ENCODE assay signal across 24 cellular contexts in the genomic region with DNA sequence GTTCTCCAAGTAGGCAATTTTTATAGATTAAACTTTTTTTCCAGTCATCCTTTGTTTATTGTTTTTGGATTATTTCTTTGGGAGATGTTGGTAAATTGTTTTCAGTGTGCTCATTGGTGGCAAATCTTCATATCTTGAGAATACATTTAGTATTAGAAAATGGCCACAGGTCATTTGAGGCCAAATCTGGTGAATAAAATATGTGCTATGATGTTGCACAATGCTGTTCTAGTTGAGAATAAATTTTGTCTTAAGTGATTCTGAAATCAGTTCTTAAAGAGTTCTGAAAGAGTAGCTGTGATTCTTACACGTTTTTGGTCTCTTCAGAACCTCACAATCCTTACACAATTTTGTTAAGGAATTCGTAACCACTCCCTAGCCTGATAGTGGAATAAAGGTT. TPM values are rescaled to one million over a fixed set of nuclear protein-coding genes. Genes with fewer than 3 reads are reported as not detected.
A peak's percentile ranks its signal among the peaks of the same experiment; 100 is the strongest.
DNase-seq lines count a peak whose midpoint lies in the region; ATAC-seq, FAIRE-seq and TF ChIP-seq lines count a peak whose summit lies in the region.
"Had no signal": no experiment of that assay in that cellular context is flagged by ENCODE, and none has a peak within 500 bp of the region (broad histone marks: within the 10 kb centered on the region; RNA-seq: fewer than 3 reads in every experiment).

No MANE protein-coding gene starts in this region.

- H3K27me3 ChIP-seq in GM23248 (replicated peaks; ENCODE audit: insufficient read depth) (no peaks in the 10 kb centered on the region), HepG2 (ENCODE audit: control insufficient read depth in 1 of 2, insufficient read depth in 2 of 2, low read length in 2 of 2) (no peaks in the 10 kb centered on the region)
- H3K27me3 ChIP-seq: BE2C had no signal

- H3K79me2 ChIP-seq in GM23248 (ENCODE audit: insufficient read depth) (no peaks in the 10 kb centered on the region), HepG2 (ENCODE audit: insufficient read depth, low read length) (no peaks in the 10 kb centered on the region)

- no peaks in the 10 kb centered on the region for H3K27me3 Mint-ChIP-seq in activated CD8-positive, alpha-beta T cell treated with anti-CD3 and anti-CD28 coated beads, Interleukin-2, amount 10 ng/mL, durations not matched to agents 7 days and 5 days (ENCODE audit: low read depth)

- no peak for TF ChIP-seq POLR2A in HepG2 (IDR thresholded peaks at IDR 0.05; ENCODE audit: insufficient read depth in 1 of 2, low read depth in 2 of 2, low read length in 2 of 2)

- no peaks in the 10 kb centered on the region for H3K9me3 Mint-ChIP-seq in activated CD8-positive, alpha-beta T cell treated with anti-CD3 and anti-CD28 coated beads, Interleukin-2, amount 10 ng/mL, durations not matched to agents 7 days and 5 days (ENCODE audit: insufficient read depth)

- H2AFZ ChIP-seq in GM23248 (no peak overlapping the region), HepG2 (ENCODE audit: low read length) (no peak overlapping the region)

- no peak overlapping the region for H3K27ac ChIP-seq in GM23248
- H3K27ac ChIP-seq in HepG2 (ENCODE audit: extremely low read length, insufficient read depth, low read length): no peak overlapping the region
- H3K27ac ChIP-seq: KMS-11 had no signal

- TF ChIP-seq CTCF in omental fat pad (IDR thresholded peaks at IDR 0.05) (no peak), HepG2 (CRISPR knock-in tag; IDR thresholded peaks at IDR 0.05) (no peak)

- H3K4me2 ChIP-seq in GM23248 (ENCODE audit: unreplicated experiment): no peak overlapping the region
- no peak overlapping the region for H3K4me2 ChIP-seq in HepG2 (ENCODE audit: low read depth, low read length)
- H3K4me2 ChIP-seq: KMS-11, SK-N-SH had no signal

- H3K4me3 Mint-ChIP-seq in activated CD8-positive, alpha-beta T cell treated with anti-CD3 and anti-CD28 coated beads, Interleukin-2, amount 10 ng/mL, durations not matched to agents 7 days and 5 days: no peak overlapping the region
- H3K4me3 Mint-ChIP-seq: CD14-positive monocyte had no signal

- H3F3A ChIP-seq in GM23248 (ENCODE audit: insufficient read depth): peaks cover 4% of the 10 kb centered on the region; the same call in 1 of the 2 replicates

- H3K4me1 ChIP-seq in GM23248 (ENCODE audit: insufficient read depth) (no peaks in the 10 kb centered on the region), HepG2 (ENCODE audit: insufficient read depth, low read length) (peaks cover 7% of the 10 kb centered on the region)
- H3K4me1 ChIP-seq: BE2C had no signal

- ATAC-seq in omental fat pad (ENCODE audit: low FRiP score) (peak; percentile 82), SK-N-SH treated with all-trans-retinoic acid at 6 μM for 48 hours (no peak), HepG2 (no peak)
- no peak for ATAC-seq in activated CD8-positive, alpha-beta T cell treated with anti-CD3 and anti-CD28 coated beads, Interleukin-2, amount 10 ng/mL, durations not matched to agents 7 days and 5 days
- ATAC-seq: PC-3 had no signal

- DNase-seq in GM23248 (peak; percentile 20), amniotic epithelial cell (ENCODE audit: low read depth) (peak; percentile 66), fibroblast of gingiva (ENCODE audit: low read depth) (peak; percentile 73), omental fat pad (ENCODE audit: low spot score) (no peak), HepG2 (ENCODE audit: low spot score) (no peak), COLO829 (ENCODE audit: low spot score) (no peak)
- DNase-seq in activated CD8-positive, alpha-beta T cell treated with anti-CD3 and anti-CD28 coated beads, Interleukin-2, amount 10 ng/mL, durations not matched to agents 7 days and 5 days: no peak
- DNase-seq: BE2C, DMS153, DND-41, H7, NCI-H1092, NCI-H1417 treated with DMSO at 0.1 percent for 48 hours, NCI-H1694 treated with DMSO at 0.1 percent for 48 hours, NCI-H2081 treated with DMSO at 0.1 percent for 48 hours, NCI-H2171, NCI-H524 treated with DMSO at 0.1 percent for 48 hours, NCI-H774, PC-3, SK-N-SH had no signal

- BruUV-seq in HepG2 (replicated peaks; lab: Mats Ljungman, UMichigan): no TSS peak

- no peak for TF ChIP-seq EP300 in HepG2 (IDR thresholded peaks at IDR 0.05; ENCODE audit: low read depth in 2 of 2, low read length in 2 of 2)
- no peak for TF ChIP-seq EP300 in HepG2 (CRISPR knock-in tag; IDR thresholded peaks at IDR 0.05; ENCODE audit: borderline replicate concordance)

- no peak for TF ChIP-seq RAD21 in HepG2 (CRISPR knock-in tag; IDR thresholded peaks at IDR 0.05)

- CTCF ChIA-PET in activated CD8-positive, alpha-beta T cell treated with anti-CD3 and anti-CD28 coated beads, Interleukin-2, amount 10 ng/mL, durations not matched to agents 7 days and 5 days (lab: Charles Lee): interaction anchor here (0.8 to 2.6 kb wide), 3 partner anchors 9 to 1034 kb away, joined by 3 to 12 read pairs (median 3); no protein-coding TSS in a partner anchor
- CTCF ChIA-PET in HepG2 (lab: Yijun Ruan, JAX; ENCODE audit: low intra/inter-chr PET ratio, low total read pairs): no interaction called here

- H3K36me3 ChIP-seq in GM23248 (ENCODE audit: low read depth) (no peaks in the 10 kb centered on the region), HepG2 (replicated peaks in 1 of 2; ENCODE audit: control insufficient read depth in 1 of 2, insufficient read depth in 2 of 2, low read length in 2 of 2) (peaks cover 6 to 27% of the 10 kb centered on the region in 2 experiments; a peak in 4 of 5 replicates)

- H3K9ac ChIP-seq in GM23248: no peak overlapping the region
- H3K9ac ChIP-seq in HepG2 (ENCODE audit: insufficient read depth, low read depth, low read length): no peak overlapping the region
- H3K9ac ChIP-seq: KMS-11, SK-N-SH had no signal

- H3K9me3 ChIP-seq in GM23248 (ENCODE audit: low read depth) (no peaks in the 10 kb centered on the region), HepG2 (ENCODE audit: low read length) (no peaks in the 10 kb centered on the region)
- H3K9me3 ChIP-seq: BE2C, SK-N-SH had no signal

- H4K20me1 ChIP-seq in GM23248 (ENCODE audit: insufficient read depth) (no peaks in the 10 kb centered on the region), HepG2 (ENCODE audit: insufficient read depth, low read length) (no peaks in the 10 kb centered on the region)

- no peak overlapping the region for H3K4me3 ChIP-seq in GM23248
- no peak overlapping the region for H3K4me3 ChIP-seq in HepG2 (replicated peaks in 1 of 3; ENCODE audit: insufficient read depth in 1 of 3, low read depth in 2 of 3, low read length in 3 of 3)

- intact Hi-C loops in HepG2 (cut with micrococcal nuclease; ENCODE audit: unreplicated experiment): no loop called here

- in situ Hi-C loops in GM23248 (cut with MboI): loop anchor here (25.0 kb wide), 1 partner anchor 1583 kb away; no protein-coding TSS in a partner anchor
- in situ Hi-C loops in HepG2 (cut with HindIII; ENCODE audit: extremely low pct_ligation_motif_present, low pct_unique_long_range_greater_than_20kb): no loop called here

- POLR2A ChIA-PET in activated CD8-positive, alpha-beta T cell treated with anti-CD3 and anti-CD28 coated beads, Interleukin-2, amount 10 ng/mL, durations not matched to agents 7 days and 5 days (lab: Charles Lee): no interaction called here
- POLR2A ChIA-PET in HepG2 (lab: Yijun Ruan, JAX): no interaction called here

- no peak for FAIRE-seq in HepG2 (lab: Jason Lieb, UNC)
- FAIRE-seq: GM18507 had no signal

- WGBS in GM23248 (ENCODE audit: low coverage in 1 of 2, low lambda C conversion rate in 2 of 2, missing lambda C conversion rate in 2 of 2), 2 experiments: 65% methylated on average over 2 of the region's 2 CpGs
- 88% methylated on average over 2 of the region's 2 CpGs for WGBS in HepG2 (ENCODE audit: low lambda C conversion rate)

- H3K4me1 Mint-ChIP-seq in activated CD8-positive, alpha-beta T cell treated with anti-CD3 and anti-CD28 coated beads, Interleukin-2, amount 10 ng/mL, durations not matched to agents 7 days and 5 days (ENCODE audit: low read depth): no peaks in the 10 kb centered on the region
- H3K4me1 Mint-ChIP-seq: CD14-positive monocyte had no signal

- H3K36me3 Mint-ChIP-seq in activated CD8-positive, alpha-beta T cell treated with anti-CD3 and anti-CD28 coated beads, Interleukin-2, amount 10 ng/mL, durations not matched to agents 7 days and 5 days (ENCODE audit: low read depth): peaks cover 26% of the 10 kb centered on the region

- H3K9me2 ChIP-seq in GM23248 (ENCODE audit: insufficient read depth): no peaks in the 10 kb centered on the region
- H3K9me2 ChIP-seq: SK-N-SH had no signal

- H3K27ac Mint-ChIP-seq in activated CD8-positive, alpha-beta T cell treated with anti-CD3 and anti-CD28 coated beads, Interleukin-2, amount 10 ng/mL, durations not matched to agents 7 days and 5 days: no peak overlapping the region
- H3K27ac Mint-ChIP-seq: CD14-positive monocyte had no signal

TF ChIP-seq in HepG2, 621 proteins besides CTCF, POLR2A, EP300 and RAD21:
- no peak for TF ChIP-seq SRY (CRISPR knock-in tag; IDR thresholded peaks at IDR 0.05)

RNA-seq across cellular contexts. Expression of a gene that starts 20.1 kb away (rescaled TPM):
- total RNA-seq in GM23248 (2014; rRNA removed; shearing (Covaris generic)): 10.8 and 14.8 TPM in 2 replicates
- polyA plus RNA-seq in GM23248 (2016; fragmentation: Nextera tagmentation; extraction: Ambion mirVana) (7.5 and 8.4 TPM in 2 replicates), HepG2 (2011; rRNA removed) (8.0 and 9.5 TPM in 2 replicates)
- total RNA-seq in omental fat pad (10 to 100 TPM; 11.8 to 21.4 (median 13.8) TPM), HepG2 (2016; rRNA removed; fragmentation: Illumina TruSeq; extraction: Trizol) (27.7 and 33.6 TPM in 2 replicates)
- 10 to 100 TPM; 24.3 to 25.2 TPM for total RNA-seq in activated CD8-positive, alpha-beta T cell treated with anti-CD3 and anti-CD28 coated beads, Interleukin-2, amount 10 ng/mL, durations not matched to agents 7 days and 5 days
- 16.5 and 18.0 TPM in 2 replicates for total RNA-seq in HepG2 (2016; cell fraction: cytosol; rRNA removed; fragmentation: Illumina TruSeq; extraction: Trizol; ENCODE audit: low read depth)
- total RNA-seq in HepG2 (2016; cell fraction: insoluble cytoplasmic fraction; rRNA removed; fragmentation: Illumina TruSeq; extraction: Trizol): 27.3 and 33.8 TPM in 2 replicates
- 16.7 and 20.2 TPM in 2 replicates for total RNA-seq in HepG2 (2016; cell fraction: membrane; rRNA removed; fragmentation: Illumina TruSeq; extraction: Trizol)
- total RNA-seq in HepG2 (2016; cell fraction: nucleus; rRNA removed; fragmentation: Illumina TruSeq; extraction: Trizol): 41.5 and 43.6 TPM in 2 replicates
- polyA plus RNA-seq in HepG2 (2011; cell fraction: cytosol; rRNA removed): 3.9 and 6.2 TPM in 2 replicates
- 7.2 and 9.0 TPM in 2 replicates for polyA plus RNA-seq in HepG2 (2011; cell fraction: nucleus; rRNA removed)
- polyA plus RNA-seq in HepG2 (2012): 7.3 and 9.5 TPM in 2 replicates
- polyA plus RNA-seq in HepG2 (2016; cell fraction: cytosol; fragmentation: Illumina TruSeq; extraction: Trizol; ENCODE audit: low read depth): 1.5 and 1.6 TPM in 2 replicates
- polyA plus RNA-seq in HepG2 (2016; cell fraction: insoluble cytoplasmic fraction; fragmentation: Illumina TruSeq; extraction: Trizol; ENCODE audit: low read depth): 17.4 and 17.8 TPM in 2 replicates
- 3.8 and 5.1 TPM in 2 replicates for polyA plus RNA-seq in HepG2 (2016; cell fraction: membrane; fragmentation: Illumina TruSeq; extraction: Trizol; ENCODE audit: low read depth)
- polyA plus RNA-seq in HepG2 (2016; cell fraction: nucleus; fragmentation: Illumina TruSeq; extraction: Trizol; ENCODE audit: insufficient read depth, low read depth): 16.9 and 17.3 TPM in 2 replicates
- 8.4 and 15.1 TPM in 2 replicates for polyA minus RNA-seq in HepG2 (2011; rRNA and poly(A)+ RNA removed; ENCODE audit: low replicate concordance)
- 15.5 and 16.7 TPM in 2 replicates for polyA minus RNA-seq in HepG2 (2011; cell fraction: cytosol; rRNA and poly(A)+ RNA removed)
- polyA minus RNA-seq in HepG2 (2011; cell fraction: nucleus; rRNA and poly(A)+ RNA removed): 55.4 and 60.9 TPM in 2 replicates

Comparison
In these comparisons a context has a peak if more than half of its experiments do, and no peak if none do; other contexts are left out.
1. DNase-seq: peak in GM23248 (single experiment), amniotic epithelial cell (single experiment) and fibroblast of gingiva (single experiment); none in omental fat pad (single experiment), activated CD8-positive, alpha-beta T cell treated with anti-CD3 and anti-CD28 coated beads, Interleukin-2, amount 10 ng/mL, durations not matched to agents 7 days and 5 days (single experiment), HepG2 (single experiment) and COLO829 (single experiment).